8 cellular contexts compared by ENCODE assay signal in the genomic region with DNA sequence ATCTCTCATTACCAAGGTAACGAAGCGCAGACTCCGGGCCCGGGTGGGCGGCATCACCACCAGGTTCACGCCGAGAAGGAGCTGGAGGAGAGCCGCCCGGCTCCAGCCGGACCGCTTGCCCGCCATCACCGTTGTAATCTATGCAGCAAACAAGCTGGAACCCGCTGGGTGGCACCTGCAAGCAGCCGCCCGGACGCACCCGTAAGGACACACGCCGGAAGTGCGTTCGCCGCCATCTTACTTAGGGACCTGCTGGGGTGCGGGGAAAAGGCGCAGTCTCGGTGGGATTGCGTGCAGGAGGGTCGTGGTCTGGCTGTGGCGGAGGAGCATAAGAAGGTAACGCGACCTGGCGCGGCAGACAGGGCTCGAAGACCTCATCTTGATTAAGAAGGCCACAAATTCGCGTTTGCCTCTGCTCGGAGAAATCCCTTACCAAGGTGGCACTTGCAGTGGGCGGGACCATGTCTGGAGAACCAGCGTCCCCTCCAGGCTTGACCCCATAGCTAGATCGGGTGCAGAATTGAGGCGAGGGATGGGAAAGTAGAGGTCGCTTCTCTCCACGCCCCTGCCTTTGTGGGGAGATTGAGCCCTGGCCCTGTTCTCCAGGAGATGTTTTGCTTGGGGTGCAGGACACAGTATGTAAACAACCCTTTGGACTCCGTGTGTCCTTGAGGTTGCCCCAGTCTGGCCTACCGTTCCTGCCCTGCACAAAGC. TPM values are rescaled to one million over a fixed set of nuclear protein-coding genes. Genes with fewer than 3 reads are reported as not detected.
DNase-seq lines count a peak whose midpoint lies in the region; ATAC-seq and TF ChIP-seq lines count a peak whose summit lies in the region.

A gene with protein sequence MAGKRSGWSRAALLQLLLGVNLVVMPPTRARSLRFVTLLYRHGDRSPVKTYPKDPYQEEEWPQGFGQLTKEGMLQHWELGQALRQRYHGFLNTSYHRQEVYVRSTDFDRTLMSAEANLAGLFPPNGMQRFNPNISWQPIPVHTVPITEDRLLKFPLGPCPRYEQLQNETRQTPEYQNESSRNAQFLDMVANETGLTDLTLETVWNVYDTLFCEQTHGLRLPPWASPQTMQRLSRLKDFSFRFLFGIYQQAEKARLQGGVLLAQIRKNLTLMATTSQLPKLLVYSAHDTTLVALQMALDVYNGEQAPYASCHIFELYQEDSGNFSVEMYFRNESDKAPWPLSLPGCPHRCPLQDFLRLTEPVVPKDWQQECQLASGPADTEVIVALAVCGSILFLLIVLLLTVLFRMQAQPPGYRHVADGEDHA (minus strand): TSS at position 151 of the 714 bp plus-strand sequence. CDS start 25 bp downstream, at position 126.

- H3K4me2 ChIP-seq in mammary epithelial cell (ENCODE audit: insufficient read depth, low read depth, low read length), result peak within 1 kb of the TSS; percentile 77

- BruUV-seq in mammary epithelial cell (replicated peaks; lab: Mats Ljungman, UMichigan), result TSS peak; percentile 59

- peaks cover 9% of the 10 kb centered on the region for H3K4me1 ChIP-seq in mammary epithelial cell (ENCODE audit: insufficient read depth, low read length)

- H3K4me3 ChIP-seq in AG04449 (ENCODE audit: low read depth, low read length) (peak within 1 kb of the TSS; percentile 72), WI38 (ENCODE audit: low read depth, low read length) (peak within 1 kb of the TSS; percentile 90), mammary epithelial cell (replicated peaks in 1 of 3; ENCODE audit: insufficient read depth in 1 of 3, low read depth in 2 of 3, low read length in 3 of 3) (peak within 1 kb of the TSS; percentile 79 to 88 (median 80))

- H3K27ac ChIP-seq in mammary epithelial cell (ENCODE audit: insufficient read depth, low read depth, low read length), result peak within 1 kb of the TSS; percentile 64

- no peaks in the 10 kb centered on the region for H3K36me3 ChIP-seq in mammary epithelial cell (ENCODE audit: insufficient read depth, low read length)

- H2AFZ ChIP-seq in mammary epithelial cell (ENCODE audit: low read depth, low read length), result peak within 1 kb of the TSS; percentile 99

- no peaks in the 10 kb centered on the region for H4K20me1 ChIP-seq in mammary epithelial cell (ENCODE audit: insufficient read depth, low read length)

- no peaks in the 10 kb centered on the region for H3K27me3 ChIP-seq in mammary epithelial cell (ENCODE audit: insufficient read depth, low read length)

- intact Hi-C loops in mammary epithelial cell (cut with micrococcal nuclease), result loop anchor here (1.0 to 5.0 kb wide), 2 partner anchors 72 to 108 kb away; no protein-coding TSS in a partner anchor

- DNase-seq in AG04449 (ENCODE audit: low read depth, low spot score) (no peak), NCI-H2171 (lab: John Stamatoyannopoulos, UW) (peak; percentile 91), mammary epithelial cell (peak; percentile 81), inferior parietal cortex (ENCODE audit: extremely low spot score) (peak; percentile 92)
- DNase-seq in stimulated activated CD4-positive, alpha-beta T cell treated with anti-CD3 and anti-CD28 coated beads, Interleukin-12 subunit alpha, Interleukin-12 subunit beta, amount 100 ng/mL, for 4 hours, result peak; percentile 82

- no peaks in the 10 kb centered on the region for H3K9me3 ChIP-seq in mammary epithelial cell (replicated peaks; ENCODE audit: insufficient read depth, low read length)

- ATAC-seq in GM18858 (IDR thresholded peaks at IDR 0.05; ENCODE audit: unreplicated experiment) (peak; percentile 80), HG03066 (IDR thresholded peaks at IDR 0.05; ENCODE audit: low read depth, unreplicated experiment) (peak; percentile 85)

- dilution Hi-C loops in mammary epithelial cell (cut with HindIII; ENCODE audit: low sequenced_read_pairs), result no loop called here

- peak within 1 kb of the TSS; percentile 87 for H3K9ac ChIP-seq in mammary epithelial cell (ENCODE audit: insufficient read depth, low read length)

- H3K79me2 ChIP-seq in mammary epithelial cell (ENCODE audit: insufficient read depth, low read length), result peaks cover 31% of the 10 kb centered on the region

- POLR2A ChIA-PET in AG04449 (lab: Yijun Ruan, JAX), result interaction anchor here (0.7 to 2.2 kb wide), 15 partner anchors 9 to 167 kb away, joined by 3 to 14 read pairs (median 5); a partner anchor contains a TSS

- in situ Hi-C loops in mammary epithelial cell (cut with MboI; ENCODE audit: low sequenced_read_pairs in 2 of 2), result no loop called here

- 1% methylated on average over 24 of the region's 45 CpGs for WGBS in mammary epithelial cell (ENCODE audit: low coverage, missing lambda C conversion rate)

- TF ChIP-seq CTCF in AG04449 (IDR thresholded peaks at IDR 0.05; ENCODE audit: insufficient read depth, low read length, missing control alignments) (peak; percentile 48), WI38 (IDR thresholded peaks at IDR 0.05; ENCODE audit: low read depth, low read length) (0 out of 2 replicates have a peak, but pooled peaks have one; percentile 9), mammary epithelial cell (conservative IDR thresholded peaks at IDR 0.05 in 1 of 2, IDR thresholded peaks at IDR 0.05 in 1 of 2; ENCODE audit: extremely low read depth in 1 of 2, insufficient read depth in 1 of 2, low read depth in 1 of 2, low read length in 2 of 2) (peak in 1 of 2 donors; percentile 31)

- CTCF ChIA-PET in AG04449 (lab: Yijun Ruan, JAX) (interaction anchor here (0.7 to 7.0 kb wide), 15 partner anchors 9 to 125 kb away, joined by 3 to 55 read pairs (median 4); a partner anchor contains a TSS), mammary epithelial cell (lab: Charles Lee; ENCODE audit: low non-redundant PET) (no interaction called here)

RNA-seq across cellular contexts. Expression of the gene that starts here (rescaled TPM):
- total RNA-seq in mammary epithelial cell, result 10 to 100 TPM; 24.0 to 34.2 TPM
- polyA plus RNA-seq in mammary epithelial cell, result 17.6 TPM
- polyA minus RNA-seq in mammary epithelial cell, result 41.6 TPM
